13 cellular contexts compared by ENCODE assay signal in genomic region chr7:137579913-137580640, GRCh38.
A peak's percentile ranks its signal among the peaks of the same experiment; 100 is the strongest.
DNase-seq lines count a peak whose midpoint lies in the region; ATAC-seq and FAIRE-seq lines count a peak whose summit lies in the region.
"Had no signal": no experiment of that assay in that cellular context is flagged by ENCODE, and none has a peak within 500 bp of the region (broad histone marks: within the 10 kb centered on the region; RNA-seq: fewer than 3 reads in every experiment).

No MANE protein-coding gene starts in this region.

- DNase-seq in COLO829 (ENCODE audit: low spot score) (peak; percentile 96), RCC 7860 (ENCODE audit: low spot score) (peak; percentile 87), dermis blood vessel endothelial cell (peak; percentile 92), myocyte (ENCODE audit: low read depth) (peak; percentile 29), NCI-H1417 treated with DMSO at 0.1 percent for 48 hours (lab: John Stamatoyannopoulos, UW) (no peak), putamen (ENCODE audit: low spot score) (no peak), SHP77 (lab: John Stamatoyannopoulos, UW) (no peak)
- DNase-seq: caudate nucleus had no signal

- peak; percentile 85 for FAIRE-seq in RCC 7860 (lab: Jason Lieb, UNC)
- FAIRE-seq: GM19239, H1, TTC549 had no signal

- ATAC-seq in GM18519 (IDR thresholded peaks at IDR 0.05; ENCODE audit: low FRiP score, unreplicated experiment): no peak
- ATAC-seq: left lobe of liver had no signal

Comparison
In these comparisons a context has a peak if more than half of its experiments do, and no peak if none do; other contexts are left out.
1. DNase-seq: peak in COLO829 (single experiment), RCC 7860 (single experiment), dermis blood vessel endothelial cell (single experiment) and myocyte (single experiment); none in NCI-H1417 treated with DMSO at 0.1 percent for 48 hours (single experiment), putamen (single experiment) and SHP77 (0 of 2).